ENCODE assay signal across 1 cellular context in the genomic region with DNA sequence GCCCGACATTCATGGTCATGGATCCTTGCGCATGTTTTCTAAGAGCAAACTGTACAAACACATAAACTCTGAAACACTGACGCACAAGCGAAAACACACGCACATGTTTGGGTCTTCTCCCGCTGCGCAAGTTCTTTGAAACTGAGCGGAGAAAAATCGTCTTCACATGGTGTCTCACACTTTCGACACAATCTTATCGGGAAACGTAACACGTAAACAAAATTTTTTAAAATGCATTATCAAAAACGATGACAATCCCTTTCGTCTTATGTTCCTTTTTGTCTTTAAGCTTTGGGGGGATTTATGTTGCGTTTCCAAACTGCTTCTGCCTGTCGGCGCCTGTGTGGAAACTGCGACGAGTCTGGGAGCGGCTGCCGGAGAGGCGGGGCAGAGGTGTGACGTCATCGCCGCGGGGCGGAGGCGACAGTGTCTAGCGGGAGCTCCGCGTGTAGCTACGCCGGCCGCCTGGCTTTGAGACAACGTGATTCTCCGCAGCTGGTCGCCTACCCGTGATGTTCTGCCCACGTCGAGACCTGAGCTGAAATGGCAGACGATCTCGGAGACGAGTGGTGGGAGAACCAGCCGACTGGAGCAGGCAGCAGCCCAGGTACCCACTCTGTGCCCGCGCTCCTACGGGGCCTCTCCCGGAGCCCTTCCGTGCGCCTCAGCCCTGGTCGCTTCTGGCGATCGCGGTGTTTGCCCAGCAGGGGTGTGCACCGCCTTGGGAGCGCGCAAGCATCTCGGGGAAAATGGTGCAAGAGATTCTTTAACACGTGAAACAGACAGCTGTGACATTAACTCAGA.
TF ChIP-seq lines count a peak whose summit lies in the region.

TSS of gene CMSS1 (plus strand) at position 426 of the 804 bp plus-strand sequence.

TF ChIP-seq in HepG2, 621 proteins besides CTCF, POLR2A, EP300 and RAD21 (continued from another document):
- TF ChIP-seq ATF6 (CRISPR knock-in tag; conservative IDR thresholded peaks at IDR 0.05) = no peak; the same call in 1 of the 2 replicates
- 0 out of 2 replicates have a peak, but pooled peaks have one; percentile 76 for TF ChIP-seq NRL (CRISPR knock-in tag; IDR thresholded peaks at IDR 0.05; ENCODE audit: borderline replicate concordance)
- TF ChIP-seq HDAC1 (CRISPR knock-in tag; IDR thresholded peaks at IDR 0.05) = peak; percentile 96
- TF ChIP-seq, protein P1, sequence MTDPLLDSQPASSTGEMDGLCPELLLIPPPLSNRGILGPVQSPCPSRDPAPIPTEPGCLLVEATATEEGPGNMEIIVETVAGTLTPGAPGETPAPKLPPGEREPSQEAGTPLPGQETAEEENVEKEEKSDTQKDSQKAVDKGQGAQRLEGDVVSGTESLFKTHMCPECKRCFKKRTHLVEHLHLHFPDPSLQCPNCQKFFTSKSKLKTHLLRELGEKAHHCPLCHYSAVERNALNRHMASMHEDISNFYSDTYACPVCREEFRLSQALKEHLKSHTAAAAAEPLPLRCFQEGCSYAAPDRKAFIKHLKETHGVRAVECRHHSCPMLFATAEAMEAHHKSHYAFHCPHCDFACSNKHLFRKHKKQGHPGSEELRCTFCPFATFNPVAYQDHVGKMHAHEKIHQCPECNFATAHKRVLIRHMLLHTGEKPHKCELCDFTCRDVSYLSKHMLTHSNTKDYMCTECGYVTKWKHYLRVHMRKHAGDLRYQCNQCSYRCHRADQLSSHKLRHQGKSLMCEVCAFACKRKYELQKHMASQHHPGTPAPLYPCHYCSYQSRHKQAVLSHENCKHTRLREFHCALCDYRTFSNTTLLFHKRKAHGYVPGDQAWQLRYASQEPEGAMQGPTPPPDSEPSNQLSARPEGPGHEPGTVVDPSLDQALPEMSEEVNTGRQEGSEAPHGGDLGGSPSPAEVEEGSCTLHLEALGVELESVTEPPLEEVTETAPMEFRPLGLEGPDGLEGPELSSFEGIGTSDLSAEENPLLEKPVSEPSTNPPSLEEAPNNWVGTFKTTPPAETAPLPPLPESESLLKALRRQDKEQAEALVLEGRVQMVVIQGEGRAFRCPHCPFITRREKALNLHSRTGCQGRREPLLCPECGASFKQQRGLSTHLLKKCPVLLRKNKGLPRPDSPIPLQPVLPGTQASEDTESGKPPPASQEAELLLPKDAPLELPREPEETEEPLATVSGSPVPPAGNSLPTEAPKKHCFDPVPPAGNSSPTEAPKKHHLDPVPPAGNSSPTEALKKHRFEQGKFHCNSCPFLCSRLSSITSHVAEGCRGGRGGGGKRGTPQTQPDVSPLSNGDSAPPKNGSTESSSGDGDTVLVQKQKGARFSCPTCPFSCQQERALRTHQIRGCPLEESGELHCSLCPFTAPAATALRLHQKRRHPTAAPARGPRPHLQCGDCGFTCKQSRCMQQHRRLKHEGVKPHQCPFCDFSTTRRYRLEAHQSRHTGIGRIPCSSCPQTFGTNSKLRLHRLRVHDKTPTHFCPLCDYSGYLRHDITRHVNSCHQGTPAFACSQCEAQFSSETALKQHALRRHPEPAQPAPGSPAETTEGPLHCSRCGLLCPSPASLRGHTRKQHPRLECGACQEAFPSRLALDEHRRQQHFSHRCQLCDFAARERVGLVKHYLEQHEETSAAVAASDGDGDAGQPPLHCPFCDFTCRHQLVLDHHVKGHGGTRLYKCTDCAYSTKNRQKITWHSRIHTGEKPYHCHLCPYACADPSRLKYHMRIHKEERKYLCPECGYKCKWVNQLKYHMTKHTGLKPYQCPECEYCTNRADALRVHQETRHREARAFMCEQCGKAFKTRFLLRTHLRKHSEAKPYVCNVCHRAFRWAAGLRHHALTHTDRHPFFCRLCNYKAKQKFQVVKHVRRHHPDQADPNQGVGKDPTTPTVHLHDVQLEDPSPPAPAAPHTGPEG (CRISPR knock-in tag; IDR thresholded peaks at IDR 0.05) = 0 out of 2 replicates have a peak, but pooled peaks have one; percentile 39
- no peak for TF ChIP-seq ZNF589 (CRISPR knock-in tag; conservative IDR thresholded peaks at IDR 0.05)
- TF ChIP-seq, protein P2, sequence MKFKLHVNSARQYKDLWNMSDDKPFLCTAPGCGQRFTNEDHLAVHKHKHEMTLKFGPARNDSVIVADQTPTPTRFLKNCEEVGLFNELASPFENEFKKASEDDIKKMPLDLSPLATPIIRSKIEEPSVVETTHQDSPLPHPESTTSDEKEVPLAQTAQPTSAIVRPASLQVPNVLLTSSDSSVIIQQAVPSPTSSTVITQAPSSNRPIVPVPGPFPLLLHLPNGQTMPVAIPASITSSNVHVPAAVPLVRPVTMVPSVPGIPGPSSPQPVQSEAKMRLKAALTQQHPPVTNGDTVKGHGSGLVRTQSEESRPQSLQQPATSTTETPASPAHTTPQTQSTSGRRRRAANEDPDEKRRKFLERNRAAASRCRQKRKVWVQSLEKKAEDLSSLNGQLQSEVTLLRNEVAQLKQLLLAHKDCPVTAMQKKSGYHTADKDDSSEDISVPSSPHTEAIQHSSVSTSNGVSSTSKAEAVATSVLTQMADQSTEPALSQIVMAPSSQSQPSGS (CRISPR knock-in tag; IDR thresholded peaks at IDR 0.05) = peak; percentile 97
- TF ChIP-seq GMEB1 (CRISPR knock-in tag; IDR thresholded peaks at IDR 0.05; ENCODE audit: borderline replicate concordance) = peak; percentile 86
- TF ChIP-seq NKX3-1 (CRISPR knock-in tag; IDR thresholded peaks at IDR 0.05) = no peak
- TF ChIP-seq FOXA1 (IDR thresholded peaks at IDR 0.05) = no peak
- TF ChIP-seq FOXA1 (CRISPR knock-in tag; IDR thresholded peaks at IDR 0.05) = no peak
- no peak for TF ChIP-seq ZNF235 (CRISPR knock-in tag; IDR thresholded peaks at IDR 0.05; ENCODE audit: borderline replicate concordance)
- TF ChIP-seq ZNF143 (CRISPR knock-in tag; IDR thresholded peaks at IDR 0.05) = peak; percentile 35
- TF ChIP-seq CEBPG (CRISPR knock-in tag; IDR thresholded peaks at IDR 0.05) = no peak; the same call in 1 of the 2 replicates
- TF ChIP-seq ZFP91 (CRISPR knock-in tag; IDR thresholded peaks at IDR 0.05; ENCODE audit: borderline replicate concordance) = peak; percentile 86; the same call in 1 of the 2 replicates
- TF ChIP-seq ZNF225 (CRISPR knock-in tag; IDR thresholded peaks at IDR 0.05) = 0 out of 2 replicates have a peak, but pooled peaks have one; percentile 42
- TF ChIP-seq ZMYM4 (CRISPR knock-in tag; IDR thresholded peaks at IDR 0.05) = peak; percentile 87
- peak; percentile 83; the same call in 1 of the 2 replicates for TF ChIP-seq SIN3A (IDR thresholded peaks at IDR 0.05; ENCODE audit: borderline replicate concordance, low read depth, low read length)
- TF ChIP-seq ATF4 (CRISPR knock-in tag; IDR thresholded peaks at IDR 0.05) = peak in 1 of 2 experiments; percentile 74; a peak in 2 of 4 replicates
